Comparison of ENCODE assay signal across 8 cellular contexts in genomic region chr18:5296706-5297320, GRCh38. TPM values are rescaled to one million over a fixed set of nuclear protein-coding genes. Genes with fewer than 3 reads are reported as not detected.
DNase-seq lines count a peak whose midpoint lies in the region; ATAC-seq and TF ChIP-seq lines count a peak whose summit lies in the region.

No MANE protein-coding gene starts in this region.

- in situ Hi-C loops in SK-MEL-5 (cut with HindIII; ENCODE audit: low pct_unique_long_range_greater_than_20kb, low sequenced_read_pairs): no loop called here

- H3K4me1 Mint-ChIP-seq in osteocyte (ENCODE audit: unreplicated experiment): peaks cover 16% of the 10 kb centered on the region

- H3K27ac Mint-ChIP-seq in osteocyte (ENCODE audit: unreplicated experiment): peak overlapping the region; percentile 97

- H3K27me3 ChIP-seq in tibial artery: no peaks in the 10 kb centered on the region

- intact Hi-C loops in Right ventricle myocardium superior (cut with DNase I): loop anchor here (5.0 kb wide), 1 partner anchor 60 kb away; no protein-coding TSS in a partner anchor
- intact Hi-C loops in tibial artery (cut with DNase I; ENCODE audit: low total_unique reads): no loop called here

- H3K9me3 ChIP-seq in tibial artery: no peaks in the 10 kb centered on the region

- ATAC-seq in Right ventricle myocardium superior (ENCODE audit: poor library complexity): peak; percentile 56

- H3K9me3 Mint-ChIP-seq in osteocyte (ENCODE audit: unreplicated experiment): no peaks in the 10 kb centered on the region

- H3K36me3 ChIP-seq in tibial artery: peaks cover 0 to 5% (median 2%) of the 10 kb centered on the region in 3 donors

- no peak for TF ChIP-seq CTCF in osteocyte (IDR thresholded peaks at IDR 0.05)
- TF ChIP-seq CTCF in tibial artery (IDR thresholded peaks at IDR 0.05): no peak

- peak overlapping the region; percentile 91 for H3K4me3 Mint-ChIP-seq in osteocyte (ENCODE audit: unreplicated experiment)

- DNase-seq in EL (peak; percentile 82), HCEC 1CT (peak; percentile 72), M059J (ENCODE audit: low read depth) (peak; percentile 84), SK-MEL-5 (ENCODE audit: low read depth, low spot score) (peak; percentile 89), Right ventricle myocardium superior (peak; percentile 92), osteocyte (ENCODE audit: extremely low spot score, unreplicated experiment) (peak; percentile 93), tibial artery (peak; percentile 89 to 91)
- peak; percentile 29 for DNase-seq in activated naive CD8-positive, alpha-beta T cell treated with anti-CD3 and anti-CD28 coated beads, Interleukin-2, amount 50 U/mL, for 16 hours (ENCODE audit: low read depth, low spot score)

- H3K4me1 ChIP-seq in tibial artery: peaks cover 0 to 21% (median 8%) of the 10 kb centered on the region in 4 donors

- H3K36me3 Mint-ChIP-seq in osteocyte (ENCODE audit: unreplicated experiment): peaks cover 5% of the 10 kb centered on the region

- H3K27me3 Mint-ChIP-seq in osteocyte (ENCODE audit: unreplicated experiment): peaks cover 29% of the 10 kb centered on the region

- peak overlapping the region; percentile 88 to 95 for H3K27ac ChIP-seq in tibial artery

- H3K4me3 ChIP-seq in tibial artery: peak overlapping the region; percentile 72 to 99

RNA-seq across cellular contexts. Expression of gene ZBTB14, which starts 1.3 kb away (rescaled TPM):
- 11.4 and 11.7 TPM in 2 replicates for total RNA-seq in M059J (2014; rRNA removed; shearing (Covaris generic))
- total RNA-seq in SK-MEL-5 (2014; rRNA removed; shearing (Covaris generic)): 13.9 and 16.0 TPM in 2 replicates
- 8.6 and 11.2 TPM in 2 replicates for polyA plus RNA-seq in SK-MEL-5 (2015; cell fraction: cytosol; rRNA removed)
- 49.6 and 57.2 TPM in 2 replicates for polyA plus RNA-seq in SK-MEL-5 (2015; cell fraction: nucleus; rRNA removed)
- 7.8 TPM for total RNA-seq in Right ventricle myocardium superior
- total RNA-seq in osteocyte: 14.2 and 14.4 TPM in 2 replicates

Comparison
In these comparisons a context has a peak if more than half of its experiments do, and no peak if none do; other contexts are left out.
1. Peak in every context shown above with its lines: DNase-seq, ATAC-seq, H3K4me3 ChIP-seq and H3K27ac ChIP-seq.
2. DNase-seq: peak in every context shown above with its lines; median percentile 93 in osteocyte; 92 in Right ventricle myocardium superior; 90 in tibial artery; 89 in SK-MEL-5; 84 in M059J; 82 in EL; 72 in HCEC 1CT; 29 in activated naive CD8-positive, alpha-beta T cell treated with anti-CD3 and anti-CD28 coated beads, Interleukin-2, amount 50 U/mL, for 16 hours.